8 cellular contexts compared by ENCODE assay signal in genomic region chr6:125781307-125781868, GRCh38. TPM values are rescaled to one million over a fixed set of nuclear protein-coding genes. Genes with fewer than 3 reads are reported as not detected.
A peak's percentile ranks its signal among the peaks of the same experiment; 100 is the strongest.
DNase-seq lines count a peak whose midpoint lies in the region; ATAC-seq, FAIRE-seq and TF ChIP-seq lines count a peak whose summit lies in the region.

No MANE protein-coding gene starts in this region.

- no peaks in the 10 kb centered on the region for H3K4me1 ChIP-seq in Peyer's patch
- peaks cover 9% of the 10 kb centered on the region for H3K4me1 ChIP-seq in lower lobe of right lung
- peaks cover 0 to 9% (median 0%) of the 10 kb centered on the region in 4 donors for H3K4me1 ChIP-seq in tibial nerve

- H3K27ac ChIP-seq in Peyer's patch (peak overlapping the region; percentile 86 to 96 (median 90)), lower lobe of right lung (peak overlapping the region; percentile 95), tibial nerve (peak overlapping the region; percentile 93 to 97 (median 94))

- intact Hi-C loops in lower lobe of right lung (cut with DNase I): no loop called here

- no peak for FAIRE-seq in bronchial epithelial cell (lab: Jason Lieb, UNC)

- TF ChIP-seq EP300 in tibial nerve (IDR thresholded peaks at IDR 0.05): no peak

- no peak for TF ChIP-seq POLR2A in Peyer's patch (IDR thresholded peaks at IDR 0.05)
- TF ChIP-seq POLR2A in tibial nerve (IDR thresholded peaks at IDR 0.05): no peak

- H3K4me3 ChIP-seq in Peyer's patch: peak overlapping the region; percentile 50 to 70 (median 52)
- H3K4me3 ChIP-seq in bronchial epithelial cell (ENCODE audit: low read depth, low read length): peak overlapping the region; percentile 52
- H3K4me3 ChIP-seq in lower lobe of right lung: peak overlapping the region; percentile 66
- H3K4me3 ChIP-seq in tibial nerve: peak overlapping the region; percentile 38 to 77 (median 60)

- TF ChIP-seq CTCF in Peyer's patch (IDR thresholded peaks at IDR 0.05) (no peak), bronchial epithelial cell (IDR thresholded peaks at IDR 0.05; ENCODE audit: insufficient read depth, low read length, severe bottlenecking) (no peak), lower lobe of right lung (IDR thresholded peaks at IDR 0.05) (no peak), tibial nerve (IDR thresholded peaks at IDR 0.05) (no peak)

- H3K9me3 ChIP-seq in Peyer's patch (no peaks in the 10 kb centered on the region), lower lobe of right lung (no peaks in the 10 kb centered on the region), tibial nerve (no peaks in the 10 kb centered on the region)

- H3K27me3 ChIP-seq in Peyer's patch (no peaks in the 10 kb centered on the region), bronchial epithelial cell (ENCODE audit: control insufficient read depth, insufficient read depth, low read length) (no peaks in the 10 kb centered on the region), lower lobe of right lung (ENCODE audit: low read depth) (no peaks in the 10 kb centered on the region), tibial nerve (no peaks in the 10 kb centered on the region)

- H3K36me3 ChIP-seq in Peyer's patch (no peaks in the 10 kb centered on the region), bronchial epithelial cell (ENCODE audit: control insufficient read depth, insufficient read depth, low read length) (peaks cover 5% of the 10 kb centered on the region), lower lobe of right lung (no peaks in the 10 kb centered on the region), tibial nerve (no peaks in the 10 kb centered on the region)

- ATAC-seq in GM19452 (IDR thresholded peaks at IDR 0.05; ENCODE audit: unreplicated experiment) (peak; percentile 42), HG03442 (IDR thresholded peaks at IDR 0.05; ENCODE audit: unreplicated experiment) (peak; percentile 38), lower lobe of right lung (peak; percentile 22 to 40)

- WGBS in tibial nerve, 2 donors: 0% methylated on average over 3 of the region's 3 CpGs

- DNase-seq in DMS79 treated with DMSO at 0.1 percent for 48 hours (lab: John Stamatoyannopoulos, UW) (peak; percentile 88), Peyer's patch (peak in 1 of 3 donors; percentile 82), bronchial epithelial cell (ENCODE audit: low read depth) (no peak), lower lobe of right lung (no peak), tibial nerve (ENCODE audit: low spot score in 2 of 2) (no peak), COLO668 (lab: John Stamatoyannopoulos, UW; ENCODE audit: unreplicated experiment) (no peak)

RNA-seq across cellular contexts. Expression of gene NCOA7, which starts 9.4 kb away (rescaled TPM):
- 10 to 100 TPM; 15.4 to 80.9 (median 27.7) TPM for total RNA-seq in Peyer's patch
- total RNA-seq in bronchial epithelial cell: 39.0 and 85.9 TPM in 2 replicates
- 64.4 TPM for total RNA-seq in lower lobe of right lung
- total RNA-seq in tibial nerve: 10 to 100 TPM; 38.7 to 86.7 (median 59.7) TPM

RNA-seq across cellular contexts. Expression of gene HEY2, which starts 32.0 kb away (rescaled TPM):
- 1 to 10 TPM in 1 of 4 donors, under 1 TPM in 2, not detected in 1; 0.35 to 2.0 (median 0.40) TPM for total RNA-seq in Peyer's patch
- total RNA-seq in bronchial epithelial cell: 0.13 TPM in 1 of 2 replicates, not detected in the other
- 2.8 TPM for total RNA-seq in lower lobe of right lung
- 1 to 10 TPM; 1.5 to 7.3 (median 4.3) TPM for total RNA-seq in tibial nerve
